Comparison of ENCODE assay signal across 8 cellular contexts in genomic region chr4:162497564-162498167, GRCh38.
DNase-seq lines count a peak whose midpoint lies in the region; ATAC-seq and TF ChIP-seq lines count a peak whose summit lies in the region.

No MANE protein-coding gene starts in this region.

- no peaks in the 10 kb centered on the region for H3K4me1 Mint-ChIP-seq in naive thymus-derived CD4-positive, alpha-beta T cell
- H3K4me1 Mint-ChIP-seq in activated T-cell treated with anti-CD3 and anti-CD28 coated beads, Interleukin-2, amount 50 U/mL, for 4 hours (ENCODE audit: low read depth), result no peaks in the 10 kb centered on the region

- peak; percentile 81 for TF ChIP-seq CTCF in epithelial cell of esophagus (IDR thresholded peaks at IDR 0.05; ENCODE audit: insufficient read depth, low read depth, low read length, missing control alignments)

- H3K27me3 ChIP-seq in naive thymus-derived CD4-positive, alpha-beta T cell (ENCODE audit: control insufficient read depth in 2 of 2, insufficient read depth in 2 of 2, low read length in 2 of 2), result no peaks in the 10 kb centered on the region

- CTCF ChIA-PET in naive thymus-derived CD4-positive, alpha-beta T cell (lab: Charles Lee), result interaction anchor here (0.6 kb wide), 1 partner anchor 83 kb away, joined by 3 read pairs; no protein-coding TSS in a partner anchor

- H3K9me3 ChIP-seq in naive thymus-derived CD4-positive, alpha-beta T cell (ENCODE audit: control insufficient read depth in 2 of 3, low read length in 3 of 3), result no peaks in the 10 kb centered on the region

- DNase-seq in NCI-H2107 treated with DMSO at 0.1 percent for 48 hours (lab: John Stamatoyannopoulos, UW; ENCODE audit: unreplicated experiment), result peak; percentile 37
- DNase-seq in NCI-H2107 (lab: John Stamatoyannopoulos, UW), result no peak
- DNase-seq in RPMI7951 (ENCODE audit: low read depth), result peak; percentile 31
- DNase-seq in epithelial cell of esophagus (ENCODE audit: low read depth), result peak; percentile 55
- peak in 6 of 9 donors; percentile 11 to 43 (median 30) for DNase-seq in naive thymus-derived CD4-positive, alpha-beta T cell
- no peak for DNase-seq in activated T-cell treated with anti-CD3 and anti-CD28 coated beads, Interleukin-2, amount 50 U/mL, for 4 hours

- peaks cover 0 to 1% (median 0%) of the 10 kb centered on the region in 11 donors for H3K9me3 Mint-ChIP-seq in naive thymus-derived CD4-positive, alpha-beta T cell
- no peaks in the 10 kb centered on the region for H3K9me3 Mint-ChIP-seq in activated T-cell treated with anti-CD3 and anti-CD28 coated beads, Interleukin-2, amount 50 U/mL, for 4 hours

- intact Hi-C loops in naive thymus-derived CD4-positive, alpha-beta T cell (cut with micrococcal nuclease), result loop anchor here (1.0 to 5.0 kb wide), 7 partner anchors 541 to 1515 kb away; partner anchors contain the start of gene NPY1R (in 1 of the 2)

- no peak overlapping the region for H3K4me3 Mint-ChIP-seq in naive thymus-derived CD4-positive, alpha-beta T cell
- H3K4me3 Mint-ChIP-seq in activated T-cell treated with anti-CD3 and anti-CD28 coated beads, Interleukin-2, amount 50 U/mL, for 4 hours, result no peak overlapping the region

- POLR2A ChIA-PET in naive thymus-derived CD4-positive, alpha-beta T cell (lab: Charles Lee), result no interaction called here

- H3K4me1 ChIP-seq in naive thymus-derived CD4-positive, alpha-beta T cell (ENCODE audit: control insufficient read depth in 2 of 2, insufficient read depth in 2 of 2, low read length in 2 of 2), result no peaks in the 10 kb centered on the region

- H3K27me3 Mint-ChIP-seq in naive thymus-derived CD4-positive, alpha-beta T cell, result peaks cover 0 to 11% (median 0%) of the 10 kb centered on the region in 5 donors
- H3K27me3 Mint-ChIP-seq in activated T-cell treated with anti-CD3 and anti-CD28 coated beads, Interleukin-2, amount 50 U/mL, for 4 hours (ENCODE audit: low read depth), result peaks cover 3% of the 10 kb centered on the region

- H3K27ac ChIP-seq in naive thymus-derived CD4-positive, alpha-beta T cell (ENCODE audit: low read depth, low read length), result no peak overlapping the region

- H3K36me3 ChIP-seq in naive thymus-derived CD4-positive, alpha-beta T cell (ENCODE audit: control insufficient read depth in 2 of 3, insufficient read depth in 3 of 3, low read length in 3 of 3), result no peaks in the 10 kb centered on the region

- no peak overlapping the region for H3K4me3 ChIP-seq in epithelial cell of esophagus (ENCODE audit: low read length)
- H3K4me3 ChIP-seq in naive thymus-derived CD4-positive, alpha-beta T cell (ENCODE audit: low read length), result no peak overlapping the region

- H3K36me3 Mint-ChIP-seq in naive thymus-derived CD4-positive, alpha-beta T cell, result no peaks in the 10 kb centered on the region
- no peaks in the 10 kb centered on the region for H3K36me3 Mint-ChIP-seq in activated T-cell treated with anti-CD3 and anti-CD28 coated beads, Interleukin-2, amount 50 U/mL, for 4 hours (ENCODE audit: insufficient read depth)

- H3K27ac Mint-ChIP-seq in naive thymus-derived CD4-positive, alpha-beta T cell, result no peak overlapping the region

- ATAC-seq in GM19455 (IDR thresholded peaks at IDR 0.05; ENCODE audit: unreplicated experiment), result peak; percentile 80
- ATAC-seq in HG03457 (IDR thresholded peaks at IDR 0.05; ENCODE audit: unreplicated experiment), result peak; percentile 66
- peak; percentile 71 for ATAC-seq in naive thymus-derived CD4-positive, alpha-beta T cell
- ATAC-seq in activated T-cell treated with anti-CD3 and anti-CD28 coated beads, Interleukin-2, amount 50 U/mL, for 4 hours, result no peak

Comparison
In these comparisons a context has a peak if more than half of its experiments do, and no peak if none do; other contexts are left out.
1. DNase-seq: peak in NCI-H2107 treated with DMSO at 0.1 percent for 48 hours (single experiment), RPMI7951 (single experiment), epithelial cell of esophagus (single experiment) and naive thymus-derived CD4-positive, alpha-beta T cell (6 of 9); none in NCI-H2107 (single experiment) and activated T-cell treated with anti-CD3 and anti-CD28 coated beads, Interleukin-2, amount 50 U/mL, for 4 hours (single experiment).
2. ATAC-seq: peak in GM19455 (single experiment), HG03457 (single experiment) and naive thymus-derived CD4-positive, alpha-beta T cell (single experiment); none in activated T-cell treated with anti-CD3 and anti-CD28 coated beads, Interleukin-2, amount 50 U/mL, for 4 hours (0 of 2).